Comparison of ENCODE assay signal across 8 cellular contexts in the genomic region with DNA sequence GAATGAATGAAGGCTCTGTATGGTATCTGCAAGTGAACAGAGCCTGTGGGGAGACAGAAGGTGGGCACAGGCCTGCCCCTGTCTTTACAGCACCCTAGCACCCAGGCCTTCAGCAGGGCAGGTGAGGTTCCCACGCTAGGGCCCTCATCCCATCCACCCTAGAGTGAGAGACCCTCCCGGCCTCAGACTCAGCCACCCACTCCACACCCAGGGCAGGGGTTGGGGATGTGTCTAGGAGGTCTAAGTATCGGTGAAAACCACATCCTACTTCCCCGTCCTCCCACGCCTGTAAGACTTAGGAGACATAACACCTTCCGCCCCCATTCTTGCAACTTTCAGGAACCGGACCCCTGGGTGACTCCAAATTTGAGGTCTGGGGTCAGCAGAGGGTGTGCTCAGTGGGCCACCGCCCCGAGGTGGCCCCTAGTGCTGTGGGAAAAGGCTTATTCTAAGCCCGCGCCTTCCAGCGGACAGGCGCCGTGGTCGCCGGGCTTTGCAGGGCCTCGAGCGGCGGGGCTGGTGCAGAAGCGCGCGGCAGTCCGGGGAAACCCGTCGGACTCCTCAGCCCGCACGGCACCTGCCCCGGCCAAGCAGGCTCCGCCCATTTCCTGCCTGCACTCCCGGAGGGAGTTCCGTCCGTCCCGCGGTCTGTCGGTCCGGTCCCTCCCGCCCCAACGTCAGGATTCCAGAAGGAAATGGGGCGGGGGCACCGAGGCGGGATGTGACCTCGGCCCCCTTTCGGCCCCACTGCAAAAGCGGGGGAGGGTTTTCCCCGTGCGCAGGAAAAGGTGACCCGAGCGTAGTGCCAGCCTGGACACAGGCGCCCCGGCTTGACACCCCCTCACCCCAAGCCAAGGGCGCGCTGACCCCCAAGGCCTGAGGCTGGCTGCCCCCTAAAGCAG. TPM values are rescaled to one million over a fixed set of nuclear protein-coding genes. Genes with fewer than 3 reads are reported as not detected.
A peak's percentile ranks its signal among the peaks of the same experiment; 100 is the strongest.
DNase-seq lines count a peak whose midpoint lies in the region; ATAC-seq and TF ChIP-seq lines count a peak whose summit lies in the region.

No MANE protein-coding gene starts in this region.

- POLR2A ChIA-PET in naive thymus-derived CD8-positive, alpha-beta T cell (lab: Charles Lee), result interaction anchor here (0.7 to 4.0 kb wide), 9 partner anchors 61 to 337 kb away, joined by 3 to 67 read pairs (median 7); partner anchors contain the start of genes C20orf204, LIME1, TCEA2 and TPD52L2

- peak overlapping the region; percentile 75 to 93 (median 84) for H3K4me3 Mint-ChIP-seq in naive thymus-derived CD8-positive, alpha-beta T cell

- DNase-seq in ELR (ENCODE audit: low read depth) (peak; percentile 79), NCI-H2029 (lab: John Stamatoyannopoulos, UW) (peak; percentile 72), epithelial cell of esophagus (ENCODE audit: low read depth) (peak; percentile 83), upper lobe of right lung (peak; percentile 93), cortex of kidney (lab: John Stamatoyannopoulos, UW) (no peak)
- DNase-seq in activated CD4-positive, alpha-beta T cell treated with anti-CD3 and anti-CD28 coated beads, Interleukin-2, amount 50 U/mL, for 48 hours, result peak; percentile 80 to 85
- DNase-seq in naive thymus-derived CD8-positive, alpha-beta T cell, result peak in 5 of 10 donors; percentile 37 to 49 (median 44)

- intact Hi-C loops in upper lobe of right lung (cut with DNase I), result no loop called here

- peaks cover 0 to 40% (median 10%) of the 10 kb centered on the region in 3 donors for H3K36me3 Mint-ChIP-seq in naive thymus-derived CD8-positive, alpha-beta T cell

- H3K27ac Mint-ChIP-seq in naive thymus-derived CD8-positive, alpha-beta T cell, result peak overlapping the region; percentile 68 to 94 (median 88)

- peak overlapping the region; percentile 66 for H3K27ac ChIP-seq in upper lobe of right lung

- H3K4me1 ChIP-seq in upper lobe of right lung, result peaks cover 32% of the 10 kb centered on the region

- no peaks in the 10 kb centered on the region for H3K27me3 Mint-ChIP-seq in naive thymus-derived CD8-positive, alpha-beta T cell

- H3K9me3 ChIP-seq in upper lobe of right lung, result no peaks in the 10 kb centered on the region

- H3K27me3 ChIP-seq in upper lobe of right lung, result no peaks in the 10 kb centered on the region

- TF ChIP-seq CTCF in epithelial cell of esophagus (IDR thresholded peaks at IDR 0.05; ENCODE audit: insufficient read depth, low read depth, low read length, missing control alignments) (no peak), upper lobe of right lung (IDR thresholded peaks at IDR 0.05) (no peak)

- H3K36me3 ChIP-seq in upper lobe of right lung, result peaks cover under 1% of the 10 kb centered on the region

- no peaks in the 10 kb centered on the region for H3K9me3 Mint-ChIP-seq in naive thymus-derived CD8-positive, alpha-beta T cell

- ATAC-seq in GM21825 (IDR thresholded peaks at IDR 0.05; ENCODE audit: unreplicated experiment) (peak; percentile 28), upper lobe of right lung (peak; percentile 59)
- ATAC-seq in naive thymus-derived CD8-positive, alpha-beta T cell, result peak in 1 of 2 donors; percentile 3

- H3K4me3 ChIP-seq in epithelial cell of esophagus (ENCODE audit: low read length), result peak overlapping the region; percentile 63
- peak overlapping the region; percentile 93 for H3K4me3 ChIP-seq in upper lobe of right lung

- peaks cover 43 to 72% (median 67%) of the 10 kb centered on the region in 4 donors for H3K4me1 Mint-ChIP-seq in naive thymus-derived CD8-positive, alpha-beta T cell

RNA-seq across cellular contexts. Expression of gene SAMD10, which starts 0.9 kb away (rescaled TPM):
- 1 to 10 TPM; 7.7 to 9.3 TPM for total RNA-seq in naive thymus-derived CD8-positive, alpha-beta T cell
- 10 to 100 TPM in 1 of 3 donors, 1 to 10 TPM in 2; 7.4 to 15.4 (median 8.9) TPM for polyA plus RNA-seq in naive thymus-derived CD8-positive, alpha-beta T cell
- 4.3 TPM for total RNA-seq in upper lobe of right lung

RNA-seq across cellular contexts. Expression of gene PRPF6, which starts 2.4 kb away (rescaled TPM):
- total RNA-seq in naive thymus-derived CD8-positive, alpha-beta T cell, result 10 to 100 TPM; 91.1 to 93.3 TPM
- polyA plus RNA-seq in naive thymus-derived CD8-positive, alpha-beta T cell, result 100 to 1,000 TPM in 1 of 3 donors, 10 to 100 TPM in 2; 67.2 to 110 (median 85.9) TPM
- 58.9 TPM for total RNA-seq in upper lobe of right lung

RNA-seq across cellular contexts. Expression of gene ZNF512B, which starts 8.8 kb away (rescaled TPM):
- 10 to 100 TPM; 17.7 to 19.4 TPM for total RNA-seq in naive thymus-derived CD8-positive, alpha-beta T cell
- 1 to 10 TPM in 1 of 3 donors, under 1 TPM in 2; 0.57 to 1.5 (median 0.59) TPM for polyA plus RNA-seq in naive thymus-derived CD8-positive, alpha-beta T cell
- 17.6 TPM for total RNA-seq in upper lobe of right lung

RNA-seq across cellular contexts. Expression of gene UCKL1, which starts 22.4 kb away (rescaled TPM):
- 10 to 100 TPM; 48.2 to 50.9 TPM for total RNA-seq in naive thymus-derived CD8-positive, alpha-beta T cell
- polyA plus RNA-seq in naive thymus-derived CD8-positive, alpha-beta T cell, result 10 to 100 TPM; 19.8 to 28.3 (median 21.0) TPM
- 38.9 TPM for total RNA-seq in upper lobe of right lung

RNA-seq across cellular contexts. Expression of gene C20orf204, which starts 57.4 kb away (rescaled TPM):
- 1 to 10 TPM; 5.6 to 5.8 TPM for total RNA-seq in naive thymus-derived CD8-positive, alpha-beta T cell
- under 1 TPM in 1 of 3 donors, not detected in 2; 0.54 TPM for polyA plus RNA-seq in naive thymus-derived CD8-positive, alpha-beta T cell
- total RNA-seq in upper lobe of right lung, result 1.9 TPM
